20 cellular contexts compared by ENCODE assay signal in the genomic region with DNA sequence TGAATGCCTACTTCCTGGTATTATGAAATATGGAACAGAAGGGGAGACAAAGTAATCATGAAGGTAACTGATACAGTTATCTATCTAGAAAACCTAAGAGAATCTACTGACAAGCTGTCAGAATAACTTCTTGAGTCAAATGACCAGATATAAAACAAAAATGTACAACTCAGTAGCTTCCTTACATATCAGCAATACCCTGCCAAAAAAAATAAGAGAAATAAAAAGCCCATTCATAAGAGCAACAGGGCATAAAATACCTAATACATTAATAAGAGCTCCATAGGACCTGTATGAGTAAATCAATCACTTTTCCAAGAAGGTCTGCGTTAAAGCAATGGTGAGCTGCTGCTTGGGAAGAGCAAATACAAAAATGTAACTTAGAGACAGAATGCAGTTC. TPM values are rescaled to one million over a fixed set of nuclear protein-coding genes. Genes with fewer than 3 reads are reported as not detected.
DNase-seq lines count a peak whose midpoint lies in the region; ATAC-seq, FAIRE-seq and TF ChIP-seq lines count a peak whose summit lies in the region.
"Had no signal": no experiment of that assay in that cellular context is flagged by ENCODE, and none has a peak within 500 bp of the region (broad histone marks: within the 10 kb centered on the region; RNA-seq: fewer than 3 reads in every experiment).

No MANE protein-coding gene starts in this region.

- no peak overlapping the region for H3K4me3 ChIP-seq in brain microvascular endothelial cell (ENCODE audit: low read depth, low read length)
- no peak overlapping the region for H3K4me3 ChIP-seq in HepG2 (replicated peaks in 1 of 3; ENCODE audit: insufficient read depth in 1 of 3, low read depth in 2 of 3, low read length in 3 of 3)
- no peak overlapping the region for H3K4me3 ChIP-seq in transverse colon
- H3K4me3 ChIP-seq: GM23338, MG63 had no signal

- H3K36me3 ChIP-seq in brain microvascular endothelial cell (replicated peaks) (no peaks in the 10 kb centered on the region), HepG2 (replicated peaks in 1 of 2; ENCODE audit: control insufficient read depth in 1 of 2, insufficient read depth in 2 of 2, low read length in 2 of 2) (no peaks in the 10 kb centered on the region), transverse colon (no peaks in the 10 kb centered on the region)

- no peaks in the 10 kb centered on the region for H3K9me3 Mint-ChIP-seq in activated T-cell treated with anti-CD3 and anti-CD28 coated beads, Interleukin-2, amount 50 U/mL, for 72 hours
- H3K9me3 Mint-ChIP-seq: CD14-positive monocyte, HFFc6 had no signal

- peak overlapping the region; percentile 63 for H3K27ac Mint-ChIP-seq in activated T-cell treated with anti-CD3 and anti-CD28 coated beads, Interleukin-2, amount 50 U/mL, for 72 hours
- H3K27ac Mint-ChIP-seq: CD14-positive monocyte, GM23338 had no signal

- TF ChIP-seq CTCF in brain microvascular endothelial cell (IDR thresholded peaks at IDR 0.05; ENCODE audit: low read depth, low read length, missing control alignments) (no peak), HepG2 (CRISPR knock-in tag; IDR thresholded peaks at IDR 0.05) (no peak), transverse colon (IDR thresholded peaks at IDR 0.05) (no peak)

- H3K4me3 Mint-ChIP-seq in activated T-cell treated with anti-CD3 and anti-CD28 coated beads, Interleukin-2, amount 50 U/mL, for 72 hours, result peak overlapping the region in 1 of 2 donors; percentile 32
- H3K4me3 Mint-ChIP-seq: CD14-positive monocyte, GM23338, HFFc6 had no signal

- peak overlapping the region; percentile 54 for H3K27ac ChIP-seq in brain microvascular endothelial cell
- H3K27ac ChIP-seq in HepG2 (ENCODE audit: extremely low read length, insufficient read depth, low read length), result no peak overlapping the region
- H3K27ac ChIP-seq in transverse colon, result peak overlapping the region; percentile 7 to 75 (median 60)
- H3K27ac ChIP-seq: KMS-11 had no signal

- no peak for TF ChIP-seq RAD21 in HepG2 (CRISPR knock-in tag; IDR thresholded peaks at IDR 0.05)

- intact Hi-C loops in HepG2 (cut with micrococcal nuclease; ENCODE audit: unreplicated experiment) (no loop called here), transverse colon (cut with DNase I; ENCODE audit: low total_unique reads) (no loop called here)

- H3K4me2 ChIP-seq in HepG2 (ENCODE audit: low read depth, low read length), result peak overlapping the region; percentile 64; the same call in 1 of the 2 replicates
- H3K4me2 ChIP-seq: GM23338, KMS-11 had no signal

- no peak overlapping the region for H2AFZ ChIP-seq in HepG2 (ENCODE audit: low read length)
- H2AFZ ChIP-seq: GM23338 had no signal

- peaks cover 3 to 9% of the 10 kb centered on the region in 2 donors for H3K36me3 Mint-ChIP-seq in activated T-cell treated with anti-CD3 and anti-CD28 coated beads, Interleukin-2, amount 50 U/mL, for 72 hours (ENCODE audit: insufficient read depth in 2 of 2)

- H3K79me2 ChIP-seq in HepG2 (ENCODE audit: insufficient read depth, low read length), result peaks cover 3% of the 10 kb centered on the region

- TF ChIP-seq POLR2A in HepG2 (IDR thresholded peaks at IDR 0.05; ENCODE audit: insufficient read depth in 1 of 2, low read depth in 2 of 2, low read length in 2 of 2) (no peak), transverse colon (IDR thresholded peaks at IDR 0.05) (no peak)

- peaks cover 38% of the 10 kb centered on the region for H3K4me1 Mint-ChIP-seq in activated T-cell treated with anti-CD3 and anti-CD28 coated beads, Interleukin-2, amount 50 U/mL, for 72 hours (ENCODE audit: low read depth)

- in situ Hi-C loops in brain microvascular endothelial cell (cut with HindIII; ENCODE audit: low pct_ligation_motif_present, low sequenced_read_pairs) (no loop called here), HepG2 (cut with HindIII; ENCODE audit: extremely low pct_ligation_motif_present, low pct_unique_long_range_greater_than_20kb) (no loop called here), transverse colon (cut with MboI; ENCODE audit: low pct_ligation_motif_present in 1 of 4, low pct_unique_long_range_greater_than_20kb in 1 of 4, low sequenced_read_pairs in 3 of 4) (no loop called here)

- peaks cover 27% of the 10 kb centered on the region for H3K4me1 ChIP-seq in HepG2 (ENCODE audit: insufficient read depth, low read length)
- peaks cover 0 to 60% (median 26%) of the 10 kb centered on the region in 4 donors for H3K4me1 ChIP-seq in transverse colon

- no peaks in the 10 kb centered on the region for H4K20me1 ChIP-seq in HepG2 (ENCODE audit: insufficient read depth, low read length)

- no peaks in the 10 kb centered on the region for H3K27me3 ChIP-seq in brain microvascular endothelial cell (replicated peaks)
- H3K27me3 ChIP-seq in HepG2 (ENCODE audit: control insufficient read depth in 1 of 2, insufficient read depth in 2 of 2, low read length in 2 of 2), result no peaks in the 10 kb centered on the region
- H3K27me3 ChIP-seq in transverse colon, result no peaks in the 10 kb centered on the region
- H3K27me3 ChIP-seq: MG63 had no signal

- no peak for DNase-seq in activated T-cell treated with anti-CD3 and anti-CD28 coated beads, Interleukin-2, amount 50 U/mL, for 72 hours
- DNase-seq in activated T-cell treated with anti-CD3 and anti-CD28 coated beads, Interleukin-2, amount 50 U/mL, for 1 hour, result no peak
- no peak for DNase-seq in brain microvascular endothelial cell
- DNase-seq in HepG2 (ENCODE audit: low spot score), result no peak
- no peak for DNase-seq in transverse colon
- DNase-seq in NCI-H748 treated with DMSO at 0.1 percent for 48 hours (lab: John Stamatoyannopoulos, UW), result no peak
- DNase-seq in nucleus accumbens (lab: John Stamatoyannopoulos, UW), result no peak
- DNase-seq: 8988T, Calu3, HFFc6, MG63, NCI-H1105, NCI-H1694 treated with DMSO at 0.1 percent for 48 hours, Right ventricle myocardium superior had no signal

- POLR2A ChIA-PET in HepG2 (lab: Yijun Ruan, JAX), result interaction anchor here (1.4 to 3.6 kb wide), 3 partner anchors 8 to 18 kb away, joined by 4 to 27 read pairs (median 4); a partner anchor contains a TSS

- 83% methylated on average over 1 of the region's 1 CpG for WGBS in HepG2 (ENCODE audit: low lambda C conversion rate)
- 70 to 98% methylated on average over 1 of the region's 1 CpG for WGBS in transverse colon (ENCODE audit: low coverage in 1 of 2), 2 donors

- ATAC-seq in activated T-cell treated with anti-CD3 and anti-CD28 coated beads, Interleukin-2, amount 50 U/mL, for 72 hours (replicated peaks in 1 of 2), result no peak
- ATAC-seq in HepG2 (no peak), GM18907 (IDR thresholded peaks at IDR 0.05; ENCODE audit: unreplicated experiment) (no peak)
- ATAC-seq: GM23338 had no signal

- TF ChIP-seq EP300 in HepG2 (IDR thresholded peaks at IDR 0.05; ENCODE audit: low read depth in 2 of 2, low read length in 2 of 2) (no peak), HepG2 (CRISPR knock-in tag; IDR thresholded peaks at IDR 0.05; ENCODE audit: borderline replicate concordance) (no peak), transverse colon (IDR thresholded peaks at IDR 0.05; ENCODE audit: low read depth) (no peak)

- H3K9me3 ChIP-seq in HepG2 (ENCODE audit: low read length) (no peaks in the 10 kb centered on the region), transverse colon (no peaks in the 10 kb centered on the region)
- H3K9me3 ChIP-seq: MG63 had no signal

- H3K9ac ChIP-seq in HepG2 (ENCODE audit: insufficient read depth, low read depth, low read length), result no peak overlapping the region
- H3K9ac ChIP-seq: KMS-11 had no signal

- no TSS peak for BruUV-seq in HepG2 (replicated peaks; lab: Mats Ljungman, UMichigan)

- H3K27me3 Mint-ChIP-seq in activated T-cell treated with anti-CD3 and anti-CD28 coated beads, Interleukin-2, amount 50 U/mL, for 72 hours (ENCODE audit: low read depth), result no peaks in the 10 kb centered on the region

- CTCF ChIA-PET in HepG2 (lab: Yijun Ruan, JAX; ENCODE audit: low intra/inter-chr PET ratio, low total read pairs), result no interaction called here

- peak; percentile 18 for FAIRE-seq in HepG2 (lab: Jason Lieb, UNC)
- FAIRE-seq: GM12891 had no signal

RNA-seq across cellular contexts. Expression of a gene that starts 10.6 kb away (rescaled TPM):
- 10 to 100 TPM; 22.6 to 32.7 TPM for total RNA-seq in activated T-cell treated with anti-CD3 and anti-CD28 coated beads, Interleukin-2, amount 50 U/mL, for 72 hours
- 4.8 and 4.9 TPM in 2 replicates for total RNA-seq in HepG2 (2016; rRNA removed; fragmentation: Illumina TruSeq; extraction: Trizol)
- 0.97 and 1.0 TPM in 2 replicates for total RNA-seq in HepG2 (2016; cell fraction: cytosol; rRNA removed; fragmentation: Illumina TruSeq; extraction: Trizol; ENCODE audit: low read depth)
- total RNA-seq in HepG2 (2016; cell fraction: insoluble cytoplasmic fraction; rRNA removed; fragmentation: Illumina TruSeq; extraction: Trizol), result 4.7 and 4.8 TPM in 2 replicates
- 3.1 and 3.3 TPM in 2 replicates for total RNA-seq in HepG2 (2016; cell fraction: membrane; rRNA removed; fragmentation: Illumina TruSeq; extraction: Trizol)
- total RNA-seq in HepG2 (2016; cell fraction: nucleus; rRNA removed; fragmentation: Illumina TruSeq; extraction: Trizol), result 2.8 and 3.3 TPM in 2 replicates
- 3.1 and 4.2 TPM in 2 replicates for polyA plus RNA-seq in HepG2 (2011; rRNA removed)
- 3.3 and 3.5 TPM in 2 replicates for polyA plus RNA-seq in HepG2 (2011; cell fraction: cytosol; rRNA removed)
- polyA plus RNA-seq in HepG2 (2011; cell fraction: nucleus; rRNA removed), result 2.8 and 2.9 TPM in 2 replicates
- polyA plus RNA-seq in HepG2 (2012), result 1.7 and 3.1 TPM in 2 replicates
- 0.84 and 1.1 TPM in 2 replicates for polyA plus RNA-seq in HepG2 (2016; cell fraction: cytosol; fragmentation: Illumina TruSeq; extraction: Trizol; ENCODE audit: low read depth)
- 4.5 and 4.7 TPM in 2 replicates for polyA plus RNA-seq in HepG2 (2016; cell fraction: insoluble cytoplasmic fraction; fragmentation: Illumina TruSeq; extraction: Trizol; ENCODE audit: low read depth)
- polyA plus RNA-seq in HepG2 (2016; cell fraction: membrane; fragmentation: Illumina TruSeq; extraction: Trizol; ENCODE audit: low read depth), result 2.2 and 2.4 TPM in 2 replicates
- polyA plus RNA-seq in HepG2 (2016; cell fraction: nucleus; fragmentation: Illumina TruSeq; extraction: Trizol; ENCODE audit: insufficient read depth, low read depth), result 2.2 and 2.6 TPM in 2 replicates
- polyA minus RNA-seq in HepG2 (2011; rRNA and poly(A)+ RNA removed; ENCODE audit: low replicate concordance), result 10.8 and 22.1 TPM in 2 replicates
- 3.8 and 4.5 TPM in 2 replicates for polyA minus RNA-seq in HepG2 (2011; cell fraction: cytosol; rRNA and poly(A)+ RNA removed)
- 5.9 and 6.2 TPM in 2 replicates for polyA minus RNA-seq in HepG2 (2011; cell fraction: nucleus; rRNA and poly(A)+ RNA removed)
- total RNA-seq in transverse colon, result 10 to 100 TPM; 16.9 to 55.4 (median 35.5) TPM

RNA-seq across cellular contexts. Expression of a gene that starts 59.0 kb away (rescaled TPM):
- not detected for total RNA-seq in activated T-cell treated with anti-CD3 and anti-CD28 coated beads, Interleukin-2, amount 50 U/mL, for 72 hours
- total RNA-seq in HepG2 (2016; rRNA removed; fragmentation: Illumina TruSeq; extraction: Trizol) (not detected in 2 replicates), transverse colon (under 1 TPM in 1 of 4 donors, not detected in 3; 0.32 TPM)
- not detected in 2 replicates for total RNA-seq in HepG2 (2016; cell fraction: cytosol; rRNA removed; fragmentation: Illumina TruSeq; extraction: Trizol; ENCODE audit: low read depth)
- total RNA-seq in HepG2 (2016; cell fraction: insoluble cytoplasmic fraction; rRNA removed; fragmentation: Illumina TruSeq; extraction: Trizol), result not detected in 2 replicates
- not detected in 2 replicates for total RNA-seq in HepG2 (2016; cell fraction: membrane; rRNA removed; fragmentation: Illumina TruSeq; extraction: Trizol)
- not detected in 2 replicates for total RNA-seq in HepG2 (2016; cell fraction: nucleus; rRNA removed; fragmentation: Illumina TruSeq; extraction: Trizol)
- polyA plus RNA-seq in HepG2 (2011; rRNA removed), result 0.01 TPM in 1 of 2 replicates, not detected in the other
- not detected in 2 replicates for polyA plus RNA-seq in HepG2 (2011; cell fraction: cytosol; rRNA removed)
- not detected in 2 replicates for polyA plus RNA-seq in HepG2 (2011; cell fraction: nucleus; rRNA removed)
- polyA plus RNA-seq in HepG2 (2012), result not detected in 2 replicates
- not detected in 2 replicates for polyA plus RNA-seq in HepG2 (2016; cell fraction: cytosol; fragmentation: Illumina TruSeq; extraction: Trizol; ENCODE audit: low read depth)
- not detected in 2 replicates for polyA plus RNA-seq in HepG2 (2016; cell fraction: insoluble cytoplasmic fraction; fragmentation: Illumina TruSeq; extraction: Trizol; ENCODE audit: low read depth)
- polyA plus RNA-seq in HepG2 (2016; cell fraction: membrane; fragmentation: Illumina TruSeq; extraction: Trizol; ENCODE audit: low read depth), result not detected in 2 replicates
- not detected in 2 replicates for polyA plus RNA-seq in HepG2 (2016; cell fraction: nucleus; fragmentation: Illumina TruSeq; extraction: Trizol; ENCODE audit: insufficient read depth, low read depth)
- not detected in 2 replicates for polyA minus RNA-seq in HepG2 (2011; rRNA and poly(A)+ RNA removed; ENCODE audit: low replicate concordance)
- not detected in 2 replicates for polyA minus RNA-seq in HepG2 (2011; cell fraction: cytosol; rRNA and poly(A)+ RNA removed)
- not detected in 2 replicates for polyA minus RNA-seq in HepG2 (2011; cell fraction: nucleus; rRNA and poly(A)+ RNA removed)
- total RNA-seq: G401, GM23338, HFFc6, Right ventricle myocardium superior had no signal
- polyA plus RNA-seq: CD14-positive monocyte, GM23338 had no signal
